In the genomic region with DNA sequence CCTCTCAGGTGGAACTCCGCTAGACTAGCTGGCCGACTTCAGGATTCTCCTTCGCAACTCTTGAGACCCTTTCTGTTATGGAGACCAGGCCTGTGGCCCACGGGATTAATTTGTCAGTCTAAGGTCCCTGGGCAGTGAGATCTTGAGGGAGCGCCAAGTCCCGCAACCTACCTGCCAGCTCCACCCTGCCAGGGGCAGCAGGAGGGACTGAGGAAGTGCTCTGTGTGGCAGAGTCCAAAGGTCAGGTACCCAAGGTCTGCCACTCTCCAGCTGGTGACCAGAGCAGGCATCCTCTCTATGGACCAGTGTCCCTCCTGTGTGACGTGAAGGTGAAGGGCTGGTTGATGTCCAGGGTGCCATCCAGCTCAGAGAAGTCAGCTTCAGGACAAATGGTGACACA, we compare ENCODE assay signal across 21 cellular contexts. TPM values are rescaled to one million over a fixed set of nuclear protein-coding genes. Genes with fewer than 3 reads are reported as not detected.
"Had no signal": no experiment of that assay in that cellular context is flagged by ENCODE, and none has a peak within 500 bp of the region (broad histone marks: within the 10 kb centered on the region; RNA-seq: fewer than 3 reads in every experiment).

No MANE protein-coding gene starts in this region.

- DNase-seq: effector memory CD8-positive, alpha-beta T cell; esophagus squamous epithelium; foreskin fibroblast; head of caudate nucleus; hippocampal formation; mammary epithelial cell; posterior cingulate gyrus; sigmoid colon; stimulated activated CD4-positive, alpha-beta T cell treated with anti-CD3 and anti-CD28 coated beads, Interleukin-12 subunit alpha, Interleukin-12 subunit beta, amount 100 ng/mL, for 4 hours; stimulated activated naive CD4-positive, alpha-beta T cell had no signal

- H3K36me3 Mint-ChIP-seq: mesothelial cell of epicardium; natural killer cell treated with Interleukin-12 subunit alpha and Interleukin-12 subunit beta and Interleukin-15 and Interleukin-18, amount 100 ng/mL, for 72 hours; type B pancreatic cell had no signal

- H3K27ac Mint-ChIP-seq: dendritic cell treated with granulocyte-macrophage colony-stimulating factor and Interleukin-4, amounts not matched to agents 40 ng/mL and 50 ng/mL, for 4 days; effector memory CD8-positive, alpha-beta T cell; mesothelial cell of epicardium; natural killer cell treated with Interleukin-12 subunit alpha and Interleukin-12 subunit beta and Interleukin-15 and Interleukin-18, amount 100 ng/mL, for 72 hours; type B pancreatic cell had no signal

- H3K9me3 Mint-ChIP-seq: dendritic cell treated with granulocyte-macrophage colony-stimulating factor and Interleukin-4, amounts not matched to agents 40 ng/mL and 50 ng/mL, for 4 days; effector memory CD8-positive, alpha-beta T cell; mesothelial cell of epicardium; natural killer cell treated with Interleukin-12 subunit alpha and Interleukin-12 subunit beta and Interleukin-15 and Interleukin-18, amount 100 ng/mL, for 72 hours; type B pancreatic cell had no signal

- H3K36me3 ChIP-seq: esophagus squamous epithelium, neutrophil, right atrium auricular region, sigmoid colon had no signal

- H3K4me3 ChIP-seq: esophagus squamous epithelium, right atrium auricular region, sigmoid colon, skin epidermis had no signal

- H3K4me3 Mint-ChIP-seq: dendritic cell treated with granulocyte-macrophage colony-stimulating factor and Interleukin-4, amounts not matched to agents 40 ng/mL and 50 ng/mL, for 4 days; effector memory CD8-positive, alpha-beta T cell; mesothelial cell of epicardium; natural killer cell treated with Interleukin-12 subunit alpha and Interleukin-12 subunit beta and Interleukin-15 and Interleukin-18, amount 100 ng/mL, for 72 hours; type B pancreatic cell had no signal

- ATAC-seq: effector memory CD8-positive, alpha-beta T cell; natural killer cell treated with Interleukin-12 subunit alpha and Interleukin-12 subunit beta and Interleukin-15 and Interleukin-18, amount 100 ng/mL, for 72 hours had no signal

- H3K27ac ChIP-seq: esophagus squamous epithelium, neutrophil, right atrium auricular region, sigmoid colon, skin epidermis had no signal

- H3K9me3 ChIP-seq: esophagus squamous epithelium, neutrophil, right atrium auricular region, sigmoid colon had no signal

RNA-seq across cellular contexts. Expression of a gene that starts 4.3 kb away (rescaled TPM):
- total RNA-seq: epithelial cell of proximal tubule, esophagus squamous epithelium, kidney epithelial cell, liver, mammary epithelial cell, mesothelial cell of epicardium, osteocyte, right atrium auricular region, sigmoid colon had no signal

RNA-seq across cellular contexts. Expression of a gene that starts 45.7 kb away (rescaled TPM):
- total RNA-seq: osteocyte had no signal
